In genomic region chr5:15367501-15367900, GRCh38 we compare ENCODE assay signal across 31 cellular contexts.
"Had no signal": no experiment of that assay in that cellular context is flagged by ENCODE, and none has a peak within 500 bp of the region (broad histone marks: within the 10 kb centered on the region; RNA-seq: fewer than 3 reads in every experiment).

No MANE protein-coding gene starts in this region.

- H3K4me2 ChIP-seq: smooth muscle cell had no signal

- H3K36me3 ChIP-seq: ascending aorta, pancreas, prostate gland, upper lobe of left lung, vagina, WERI-Rb-1 had no signal

- H3K4me1 ChIP-seq: pancreas, prostate gland, vagina had no signal

- H3K27me3 ChIP-seq: ascending aorta, pancreas, upper lobe of left lung, vagina had no signal

- ATAC-seq: activated CD4-positive, CD25-positive, alpha-beta regulatory T cell treated with anti-CD3 and anti-CD28 coated beads, Interleukin-2, amount 50 U/mL, for 24 hours; effector memory CD8-positive, alpha-beta T cell; naive thymus-derived CD4-positive, alpha-beta T cell; pancreas; stimulated activated memory B cell treated with anti-CD40 and anti-IgM and Interleukin-4, amounts not matched to agents 10 μg/mL and 1 μg/mL and 100 μg/mL, for 72 hours; stimulated activated naive CD8-positive, alpha-beta T cell treated with anti-CD3 and anti-CD28 coated beads, Interleukin-15, amount 100 ng/mL, for 72 hours; T-helper 17 cell had no signal

- H3K4me3 ChIP-seq: pancreas, prostate gland, smooth muscle cell, upper lobe of left lung, vagina had no signal

- FAIRE-seq: islet of Langerhans, pancreas had no signal

- H3K9me3 ChIP-seq: ascending aorta, pancreas, prostate gland, upper lobe of left lung, vagina had no signal

- DNase-seq: activated CD4-positive, alpha-beta T cell treated with anti-CD3 and anti-CD28 coated beads for 48 hours; activated CD4-positive, alpha-beta T cell treated with anti-CD3 and anti-CD28 coated beads, Interleukin-2, amount 50 U/mL, for 48 hours; activated CD8-positive, alpha-beta memory T cell treated with anti-CD3 and anti-CD28 coated beads for 24 hours; activated gamma-delta T cell; activated naive CD4-positive, alpha-beta T cell treated with anti-CD3 and anti-CD28 coated beads, Interleukin-2, amount 10 ng/mL, durations not matched to agents 7 days and 5 days; activated naive CD8-positive, alpha-beta T cell treated with anti-CD3 and anti-CD28 coated beads, Interleukin-2, amount 10 ng/mL, durations not matched to agents 7 days and 5 days; cerebellar nuclear complex; effector memory CD8-positive, alpha-beta T cell; foreskin fibroblast; left ventricle myocardium superior; midbrain; naive thymus-derived CD4-positive, alpha-beta T cell; pancreas; retina; stimulated activated CD4-positive, alpha-beta T cell treated with anti-CD3 and anti-CD28 coated beads, Interleukin-1b, Interleukin-23, amount 100 ng/mL, for 48 hours; stimulated activated CD4-positive, alpha-beta T cell treated with anti-CD3 and anti-CD28 coated beads, Interleukin-4, amount 100 ng/mL, for 4 hours; stimulated activated CD8-positive, alpha-beta memory T cell treated with anti-CD3 and anti-CD28 coated beads, Interleukin-4, amount 100 ng/mL, for 48 hours; stimulated activated naive CD8-positive, alpha-beta T cell treated with anti-CD3 and anti-CD28 coated beads, Interleukin-15, amount 100 ng/mL, for 72 hours; substantia nigra; T-helper 17 cell; T1000; upper lobe of left lung; WERI-Rb-1 had no signal

- H3K27ac ChIP-seq: ascending aorta, coronary artery, pancreas, prostate gland, vagina, WERI-Rb-1 had no signal
